ENCODE assay signal across 8 cellular contexts in the genomic region with DNA sequence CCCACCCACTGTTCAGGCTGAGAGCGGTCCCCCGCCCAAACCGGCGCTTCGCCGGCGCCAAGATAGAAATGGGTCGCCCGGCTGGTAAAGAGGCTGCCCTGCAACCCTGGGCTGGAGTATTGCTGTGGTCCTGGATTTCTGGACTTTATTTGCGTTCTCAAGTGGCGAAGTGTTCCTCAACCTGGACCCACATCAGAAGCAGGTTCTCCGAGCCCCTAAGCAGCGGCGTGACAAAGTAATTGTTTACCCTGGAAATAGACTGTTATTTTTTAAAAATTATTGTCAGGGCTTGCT. TPM values are rescaled to one million over a fixed set of nuclear protein-coding genes. Genes with fewer than 3 reads are reported as not detected.
DNase-seq lines count a peak whose midpoint lies in the region; ATAC-seq, FAIRE-seq and TF ChIP-seq lines count a peak whose summit lies in the region.

No MANE protein-coding gene starts in this region.

- H3K36me3 Mint-ChIP-seq in activated CD8-positive, alpha-beta memory T cell treated with anti-CD3 and anti-CD28 coated beads, Interleukin-2, amount 10 ng/mL, durations not matched to agents 7 days and 5 days, result peaks cover 6% of the 10 kb centered on the region

- DNase-seq in activated CD8-positive, alpha-beta memory T cell treated with anti-CD3 and anti-CD28 coated beads, Interleukin-2, amount 10 ng/mL, durations not matched to agents 7 days and 5 days, result no peak
- no peak for DNase-seq in activated CD8-positive, alpha-beta memory T cell treated with anti-CD3 and anti-CD28 coated beads for 24 hours
- DNase-seq in MG63 (no peak), NCI-H128 (lab: John Stamatoyannopoulos, UW; ENCODE audit: unreplicated experiment) (no peak), D721Med (ENCODE audit: insufficient read length, low spot score) (no peak)

- FAIRE-seq in D721Med (lab: Jason Lieb, UNC), result no peak

- peaks cover 2% of the 10 kb centered on the region for H3K27me3 Mint-ChIP-seq in activated CD8-positive, alpha-beta memory T cell treated with anti-CD3 and anti-CD28 coated beads, Interleukin-2, amount 10 ng/mL, durations not matched to agents 7 days and 5 days

- no peaks in the 10 kb centered on the region for H3K9me3 Mint-ChIP-seq in activated CD8-positive, alpha-beta memory T cell treated with anti-CD3 and anti-CD28 coated beads, Interleukin-2, amount 10 ng/mL, durations not matched to agents 7 days and 5 days (ENCODE audit: low read depth)

- CTCF ChIA-PET in activated CD8-positive, alpha-beta memory T cell treated with anti-CD3 and anti-CD28 coated beads, Interleukin-2, amount 10 ng/mL, durations not matched to agents 7 days and 5 days (lab: Charles Lee), result no interaction called here

- H3K27ac ChIP-seq in cingulate gyrus (ENCODE audit: low read depth, low read length), result peak overlapping the region; percentile 86
- H3K27ac ChIP-seq in mucosa of rectum (ENCODE audit: low read depth in 2 of 2, low read length in 2 of 2), result peak overlapping the region; percentile 93

- H3K4me3 ChIP-seq in MG63 (peak overlapping the region; percentile 85), mucosa of rectum (ENCODE audit: low read length in 2 of 2) (peak overlapping the region; percentile 87 to 99)

- no peak for TF ChIP-seq CTCF in D721Med (IDR thresholded peaks at IDR 0.05; ENCODE audit: insufficient read depth, missing control alignments)

- peak overlapping the region; percentile 92 for H3K27ac Mint-ChIP-seq in activated CD8-positive, alpha-beta memory T cell treated with anti-CD3 and anti-CD28 coated beads, Interleukin-2, amount 10 ng/mL, durations not matched to agents 7 days and 5 days

- H3K4me3 Mint-ChIP-seq in activated CD8-positive, alpha-beta memory T cell treated with anti-CD3 and anti-CD28 coated beads, Interleukin-2, amount 10 ng/mL, durations not matched to agents 7 days and 5 days, result peak overlapping the region; percentile 83

- H3K36me3 ChIP-seq in MG63 (no peaks in the 10 kb centered on the region; the same call in 1 of the 2 replicates), mucosa of rectum (ENCODE audit: control insufficient read depth in 2 of 2, insufficient read depth in 2 of 2, low read length in 2 of 2) (no peaks in the 10 kb centered on the region)

- no peak for ATAC-seq in activated CD8-positive, alpha-beta memory T cell treated with anti-CD3 and anti-CD28 coated beads, Interleukin-2, amount 10 ng/mL, durations not matched to agents 7 days and 5 days
- no peak for ATAC-seq in GM21515 (IDR thresholded peaks at IDR 0.05; ENCODE audit: unreplicated experiment)

- peak overlapping the region; percentile 79 to 92 for H3K9ac ChIP-seq in mucosa of rectum (ENCODE audit: low read depth in 1 of 2, low read length in 2 of 2)

- H3K27me3 ChIP-seq in MG63 (no peaks in the 10 kb centered on the region), mucosa of rectum (ENCODE audit: control insufficient read depth in 2 of 2, insufficient read depth in 2 of 2, low read length in 2 of 2) (no peaks in the 10 kb centered on the region)

- H3K4me1 Mint-ChIP-seq in activated CD8-positive, alpha-beta memory T cell treated with anti-CD3 and anti-CD28 coated beads, Interleukin-2, amount 10 ng/mL, durations not matched to agents 7 days and 5 days, result peaks cover 25% of the 10 kb centered on the region

- peaks cover 0 to 10% of the 10 kb centered on the region in 2 donors for H3K4me1 ChIP-seq in mucosa of rectum (ENCODE audit: control insufficient read depth in 2 of 2, insufficient read depth in 2 of 2, low read length in 2 of 2)

- no peaks in the 10 kb centered on the region for H3K9me3 ChIP-seq in MG63
- H3K9me3 ChIP-seq in mucosa of rectum (ENCODE audit: control insufficient read depth in 2 of 2, low read length in 2 of 2), result no peaks in the 10 kb centered on the region

RNA-seq across cellular contexts. Expression of a gene that starts 0.5 kb away (rescaled TPM):
- 10 to 100 TPM; 31.1 to 32.7 TPM for total RNA-seq in activated CD8-positive, alpha-beta memory T cell treated with anti-CD3 and anti-CD28 coated beads, Interleukin-2, amount 10 ng/mL, durations not matched to agents 7 days and 5 days
- total RNA-seq in MG63 (2014; rRNA removed; shearing (Covaris generic); ENCODE audit: low replicate concordance), result 50.6 and 60.0 TPM in 2 replicates
